In genomic region chr4:38621004-38621684, GRCh38 we compare ENCODE assay signal across 10 cellular contexts. TPM values are rescaled to one million over a fixed set of nuclear protein-coding genes. Genes with fewer than 3 reads are reported as not detected.
A peak's percentile ranks its signal among the peaks of the same experiment; 100 is the strongest.
DNase-seq lines count a peak whose midpoint lies in the region; ATAC-seq, FAIRE-seq and TF ChIP-seq lines count a peak whose summit lies in the region.
"Had no signal": no experiment of that assay in that cellular context is flagged by ENCODE, and none has a peak within 500 bp of the region (broad histone marks: within the 10 kb centered on the region; RNA-seq: fewer than 3 reads in every experiment).

No MANE protein-coding gene starts in this region.

- no peak overlapping the region for H3K27ac ChIP-seq in AG04450 (ENCODE audit: low read depth, low read length)

- no peak for FAIRE-seq in HTR-8/SVneo (lab: Jason Lieb, UNC)

- no peaks in the 10 kb centered on the region for H3K27me3 ChIP-seq in AG04450 (ENCODE audit: control insufficient read depth, insufficient read depth, low read length)

- intact Hi-C loops in left colon (cut with DNase I, micrococcal nuclease): no loop called here

- ATAC-seq in left colon: peak; percentile 83
- no peak for ATAC-seq in HG03025 (IDR thresholded peaks at IDR 0.05; ENCODE audit: low FRiP score, unreplicated experiment)
- no peak for ATAC-seq in GM18511 (IDR thresholded peaks at IDR 0.05; ENCODE audit: unreplicated experiment)

- H3K4me1 Mint-ChIP-seq in glutamatergic neuron (ENCODE audit: low read depth, unreplicated experiment): no peaks in the 10 kb centered on the region

- DNase-seq in AG04450 (ENCODE audit: low read depth, low spot score) (peak; percentile 62), HTR-8/SVneo (ENCODE audit: insufficient read length, low spot score) (peak; percentile 12), SKM-1 (lab: John Stamatoyannopoulos, UW; ENCODE audit: unreplicated experiment) (peak; percentile 61), left colon (peak; percentile 58 to 81), glutamatergic neuron (no peak), anterior cingulate cortex (lab: John Stamatoyannopoulos, UW) (no peak)
- DNase-seq: activated CD4-positive, alpha-beta T cell treated with anti-CD3 and anti-CD28 coated beads for 48 hours; stimulated activated CD4-positive, alpha-beta T cell treated with anti-CD3 and anti-CD28 coated beads, Interleukin-4, amount 100 ng/mL, for 24 hours had no signal

- no peaks in the 10 kb centered on the region for H3K36me3 Mint-ChIP-seq in glutamatergic neuron (ENCODE audit: unreplicated experiment)

- H3K27me3 Mint-ChIP-seq in glutamatergic neuron (ENCODE audit: unreplicated experiment): no peaks in the 10 kb centered on the region

- H3K9me3 ChIP-seq in AG04450 (ENCODE audit: control insufficient read depth, insufficient read depth, low read length): no peaks in the 10 kb centered on the region

- H3K4me3 ChIP-seq in AG04450 (ENCODE audit: low read depth, low read length): no peak overlapping the region

- no peak overlapping the region for H3K27ac Mint-ChIP-seq in glutamatergic neuron (ENCODE audit: unreplicated experiment)

- POLR2A ChIA-PET in AG04450 (lab: Yijun Ruan, JAX): interaction anchor here (0.7 kb wide), 1 partner anchor 42 kb away, joined by 4 read pairs; no protein-coding TSS in a partner anchor

- no peaks in the 10 kb centered on the region for H3K9me3 Mint-ChIP-seq in glutamatergic neuron (ENCODE audit: unreplicated experiment)

- H3K4me3 Mint-ChIP-seq in glutamatergic neuron (ENCODE audit: unreplicated experiment): no peak overlapping the region

- CTCF ChIA-PET in AG04450 (lab: Charles Lee): interaction anchor here (0.6 to 1.3 kb wide), 2 partner anchors 301 to 559 kb away, joined by 4 read pairs; no protein-coding TSS in a partner anchor

- TF ChIP-seq CTCF in AG04450 (IDR thresholded peaks at IDR 0.05; ENCODE audit: low read depth, low read length) (no peak), glutamatergic neuron (IDR thresholded peaks at IDR 0.05; ENCODE audit: partially characterized antibody, unreplicated experiment) (no peak)

RNA-seq across cellular contexts. Expression of gene KLF3, which starts 42.9 kb away (rescaled TPM):
- polyA plus RNA-seq in AG04450 (2011; rRNA removed): 22.1 and 24.3 TPM in 2 replicates
- polyA minus RNA-seq in AG04450 (2011; rRNA and poly(A)+ RNA removed): 33.5 and 46.4 TPM in 2 replicates
- total RNA-seq in left colon (100 to 1,000 TPM; 146 to 153 TPM), glutamatergic neuron (ENCODE audit: unreplicated experiment) (38.4 TPM)

Comparison
In these comparisons a context has a peak if more than half of its experiments do, and no peak if none do; other contexts are left out.
1. DNase-seq: peak in AG04450 (single experiment), HTR-8/SVneo (single experiment), SKM-1 (single experiment) and left colon (2 of 2); none in glutamatergic neuron (single experiment) and anterior cingulate cortex (0 of 58).